ENCODE assay signal across 8 cellular contexts in genomic region chr18:67516432-67517223, GRCh38. TPM values are rescaled to one million over a fixed set of nuclear protein-coding genes. Genes with fewer than 3 reads are reported as not detected.
DNase-seq lines count a peak whose midpoint lies in the region; ATAC-seq and TF ChIP-seq lines count a peak whose summit lies in the region.

DSEL (minus strand) TSS chr18:67516720; CDS start chr18:67514608, 2,112 bp downstream.

- H2BK20ac ChIP-seq in H9 (ENCODE audit: low read depth, low read length, poor library complexity, severe bottlenecking) = no peak within 1 kb of the TSS

- peak within 1 kb of the TSS; percentile 76 for H2AFZ ChIP-seq in H9 (ENCODE audit: low read length)

- WGBS in H9 (ENCODE audit: extremely low coverage, insufficient read length, low lambda C conversion rate) = no CpG with 5 or more reads among the region's 92 CpGs

- H4K5ac ChIP-seq in H9 (ENCODE audit: insufficient read length, low read depth, low read length) = no peak within 1 kb of the TSS

- H3K4me1 Mint-ChIP-seq in H9 = peaks cover 30 to 38% of the 10 kb centered on the region in 2 experiments
- peaks cover 30% of the 10 kb centered on the region for H3K4me1 Mint-ChIP-seq in activated naive CD8-positive, alpha-beta T cell (ENCODE audit: low read depth)

- H3K36me3 ChIP-seq in MG63 = peaks cover 10% of the 10 kb centered on the region

- peak within 1 kb of the TSS; percentile 32; the same call in 1 of the 2 replicates for H3K14ac ChIP-seq in H9 (ENCODE audit: insufficient read depth, low read length)

- no peak within 1 kb of the TSS for H4K91ac ChIP-seq in H9 (ENCODE audit: insufficient read length, low read depth, low read length)

- H3K4me2 ChIP-seq in H9 (ENCODE audit: insufficient read depth, insufficient read length, low read length) = peak within 1 kb of the TSS; percentile 77

- no peak within 1 kb of the TSS for H2BK15ac ChIP-seq in H9 (ENCODE audit: low read depth, low read length)

- H2AK5ac ChIP-seq in H9 (ENCODE audit: insufficient read length, low read length) = no peak within 1 kb of the TSS

- H3K4me3 ChIP-seq in MG63 = peak within 1 kb of the TSS; percentile 86

- H3K4ac ChIP-seq in H9 (ENCODE audit: low read depth, low read length) = no peak within 1 kb of the TSS

- peak; percentile 92 for ATAC-seq in SK-N-SH treated with all-trans-retinoic acid at 6 μM for 48 hours

- H3K9me3 ChIP-seq in H9 (ENCODE audit: control insufficient read depth, low read depth, low read length) = no peaks in the 10 kb centered on the region
- H3K9me3 ChIP-seq in MG63 = no peaks in the 10 kb centered on the region

- H3K27ac Mint-ChIP-seq in H9 = peak within 1 kb of the TSS; percentile 91 to 97 (median 92); a peak in 6 of 7 replicates
- H3K27ac Mint-ChIP-seq in activated naive CD8-positive, alpha-beta T cell = no peak within 1 kb of the TSS

- no peak within 1 kb of the TSS for H2BK5ac ChIP-seq in H9 (ENCODE audit: insufficient read length, low read length)

- no peak within 1 kb of the TSS for H3K27ac ChIP-seq in H9 (ENCODE audit: insufficient read length, low read depth, low read length)
- H3K27ac ChIP-seq in substantia nigra (ENCODE audit: low read depth, low read length, poor library complexity, severe bottlenecking) = peak within 1 kb of the TSS; percentile 97

- H4K8ac ChIP-seq in H9 (replicated peaks; ENCODE audit: insufficient read length, low read depth, low read length) = no peak within 1 kb of the TSS

- DNase-seq in ELF-1 (ENCODE audit: low read depth, low spot score) (peak; percentile 94), H9 (peak; percentile 98), MG63 (peak; percentile 91), glomerular visceral epithelial cell (ENCODE audit: extremely low spot score) (peak; percentile 98), occipital lobe (lab: John Stamatoyannopoulos, UW) (peak; percentile 100), substantia nigra (lab: John Stamatoyannopoulos, UW) (peak; percentile 90 to 100 (median 99))

- H3K9ac ChIP-seq in H9 (ENCODE audit: extremely low read depth, insufficient read length, low read length) = peak within 1 kb of the TSS; percentile 60

- no peak within 1 kb of the TSS for H3K23ac ChIP-seq in H9 (ENCODE audit: insufficient read length, low read depth, low read length)

- peaks cover 4% of the 10 kb centered on the region for H3K23me2 ChIP-seq in H9 (ENCODE audit: insufficient read length, low read depth, low read length, poor library complexity, severe bottlenecking)

- H3K18ac ChIP-seq in H9 (ENCODE audit: insufficient read length, low read depth, low read length) = peak within 1 kb of the TSS; percentile 29

- no peak within 1 kb of the TSS for H2BK12ac ChIP-seq in H9 (ENCODE audit: insufficient read length, low read depth, low read length)

- TF ChIP-seq CTCF in H9 (conservative IDR thresholded peaks at IDR 0.05) = no peak

- no peak within 1 kb of the TSS for H2BK120ac ChIP-seq in H9 (ENCODE audit: low read depth, low read length, poor library complexity, severe bottlenecking)

- H3K4me1 ChIP-seq in H9 (ENCODE audit: insufficient read depth, low read length) = peaks cover 4% of the 10 kb centered on the region; the same call in 1 of the 2 replicates

- peaks cover 17% of the 10 kb centered on the region; the same call in 1 of the 2 replicates for H3K79me2 ChIP-seq in H9 (ENCODE audit: insufficient read depth, low read length)

- H3K9me3 Mint-ChIP-seq in H9 = no peaks in the 10 kb centered on the region
- no peaks in the 10 kb centered on the region for H3K9me3 Mint-ChIP-seq in activated naive CD8-positive, alpha-beta T cell (ENCODE audit: low read depth)

- H3K56ac ChIP-seq in H9 (ENCODE audit: insufficient read length, low read depth, low read length) = no peak within 1 kb of the TSS

- H3K27me3 ChIP-seq in H9 (ENCODE audit: insufficient read depth, low read length) (no peaks in the 10 kb centered on the region), MG63 (no peaks in the 10 kb centered on the region)

- H4K20me1 ChIP-seq in H9 (ENCODE audit: control insufficient read depth, insufficient read depth, insufficient read length) = no peaks in the 10 kb centered on the region

- H3K4me3 Mint-ChIP-seq in H9 = peak within 1 kb of the TSS; percentile 85 to 98
- peak within 1 kb of the TSS; percentile 95 for H3K4me3 Mint-ChIP-seq in activated naive CD8-positive, alpha-beta T cell

- no peaks in the 10 kb centered on the region for H3K79me1 ChIP-seq in H9 (ENCODE audit: insufficient read depth, low read depth, low read length, poor library complexity, severe bottlenecking)

- H3T11ph ChIP-seq in H9 (ENCODE audit: low read length) = no peak within 1 kb of the TSS

- peaks cover 6 to 13% (median 11%) of the 10 kb centered on the region in 3 experiments for H3K36me3 Mint-ChIP-seq in H9 (ENCODE audit: insufficient read depth in 1 of 3, low read depth in 3 of 3)
- H3K36me3 Mint-ChIP-seq in activated naive CD8-positive, alpha-beta T cell = no peaks in the 10 kb centered on the region

- H3K27me3 Mint-ChIP-seq in H9 (ENCODE audit: low read depth) = peaks cover 5% of the 10 kb centered on the region
- H3K27me3 Mint-ChIP-seq in activated naive CD8-positive, alpha-beta T cell = no peaks in the 10 kb centered on the region

TF ChIP-seq in SK-N-SH treated with all-trans-retinoic acid at 6 μM for 48 hours, 23 proteins besides CTCF, POLR2A, EP300 and RAD21:
- no peak for TF ChIP-seq SNAI2 (CRISPR knock-in tag; IDR thresholded peaks at IDR 0.05)
- TF ChIP-seq BACH2 (CRISPR knock-in tag; IDR thresholded peaks at IDR 0.05; ENCODE audit: borderline replicate concordance) = no peak

RNA-seq across cellular contexts. Expression of gene DSEL, which starts in this region (rescaled TPM):
- total RNA-seq in H9 (2021) (5.3 and 6.0 TPM in 2 replicates), occipital lobe (71.4 TPM)
- total RNA-seq in MG63 (2014; rRNA removed; shearing (Covaris generic); ENCODE audit: low replicate concordance) = 3.7 and 6.2 TPM in 2 replicates

Comparison
In these comparisons a context has a peak if more than half of its experiments do, and no peak if none do; other contexts are left out.
1. RNA of gene DSEL (total RNA-seq): 71.4 TPM in occipital lobe (single experiment); 5.3 to 6.0 TPM in H9 and 3.7 to 6.2 TPM in MG63; every median in the first group is over 10 times any median in the second.
2. Peak in every context shown above with its lines, with median percentiles within 50 percentile points of each other: DNase-seq.